ENCODE assay signal across 10 cellular contexts in genomic region chr3:148366743-148367410, GRCh38.
A peak's percentile ranks its signal among the peaks of the same experiment; 100 is the strongest.
DNase-seq lines count a peak whose midpoint lies in the region; ATAC-seq and TF ChIP-seq lines count a peak whose summit lies in the region.
"Had no signal": no experiment of that assay in that cellular context is flagged by ENCODE, and none has a peak within 500 bp of the region (broad histone marks: within the 10 kb centered on the region; RNA-seq: fewer than 3 reads in every experiment).

No MANE protein-coding gene starts in this region.

- CTCF ChIA-PET in GM10248 (lab: Yijun Ruan, JAX) = interaction anchor here (1.2 kb wide), 1 partner anchor 58 kb away, joined by 4 read pairs; no protein-coding TSS in a partner anchor

- TF ChIP-seq EP300 in gastroesophageal sphincter (IDR thresholded peaks at IDR 0.05) = no peak

- no peak for ATAC-seq in gastroesophageal sphincter

- DNase-seq in NCI-H1092 treated with DMSO at 0.1 percent for 48 hours (lab: John Stamatoyannopoulos, UW) (peak; percentile 1), NCI-H1092 (lab: John Stamatoyannopoulos, UW) (no peak), M059J (ENCODE audit: low read depth) (peak; percentile 17), adipocyte (ENCODE audit: low read depth) (peak; percentile 66), retina (peak; percentile 10), GM10248 (ENCODE audit: extremely low spot score) (no peak), NCI-H446 (lab: John Stamatoyannopoulos, UW) (no peak)
- DNase-seq: activated naive CD8-positive, alpha-beta T cell treated with anti-CD3 and anti-CD28 coated beads for 36 hours; stimulated activated CD4-positive, alpha-beta T cell treated with anti-CD3 and anti-CD28 coated beads, Interleukin-4, amount 100 ng/mL, for 1 hour had no signal

- 62 to 79% methylated on average over 7 of the region's 7 CpGs for WGBS in gastroesophageal sphincter (ENCODE audit: low coverage in 1 of 2), 2 donors

- no peaks in the 10 kb centered on the region for H3K36me3 ChIP-seq in adipocyte (ENCODE audit: control insufficient read depth, insufficient read depth, low read length, severe bottlenecking)
- H3K36me3 ChIP-seq in gastroesophageal sphincter = no peaks in the 10 kb centered on the region

- peaks cover 4% of the 10 kb centered on the region for H3K9me3 ChIP-seq in adipocyte (ENCODE audit: control insufficient read depth, low read length)
- no peaks in the 10 kb centered on the region for H3K9me3 ChIP-seq in gastroesophageal sphincter

- no peaks in the 10 kb centered on the region for H3K27me3 ChIP-seq in adipocyte (replicated peaks; ENCODE audit: control insufficient read depth, insufficient read depth, low read length)
- no peaks in the 10 kb centered on the region for H3K27me3 ChIP-seq in gastroesophageal sphincter

- no peak overlapping the region for H3K27ac ChIP-seq in gastroesophageal sphincter

- POLR2A ChIA-PET in GM10248 (lab: Yijun Ruan, JAX) = no interaction called here

- no peak for TF ChIP-seq POLR2A in gastroesophageal sphincter (IDR thresholded peaks at IDR 0.05)

- H3K9ac ChIP-seq in adipocyte (ENCODE audit: low read length) = no peak overlapping the region

- peaks cover 11% of the 10 kb centered on the region for H3K4me1 ChIP-seq in adipocyte (ENCODE audit: control insufficient read depth, insufficient read depth, low read length)
- no peaks in the 10 kb centered on the region for H3K4me1 ChIP-seq in gastroesophageal sphincter

- no peak for TF ChIP-seq CTCF in GM10248 (IDR thresholded peaks at IDR 0.05; ENCODE audit: control extremely low read depth, extremely low read depth, low read depth, missing control alignments)
- no peak for TF ChIP-seq CTCF in gastroesophageal sphincter (IDR thresholded peaks at IDR 0.05)

- no peak overlapping the region for H3K4me3 ChIP-seq in adipocyte (ENCODE audit: low read length)
- H3K4me3 ChIP-seq in gastroesophageal sphincter = no peak overlapping the region

Comparison
In these comparisons a context has a peak if more than half of its experiments do, and no peak if none do; other contexts are left out.
1. DNase-seq: peak in NCI-H1092 treated with DMSO at 0.1 percent for 48 hours (single experiment), M059J (single experiment), adipocyte (single experiment) and retina (single experiment); none in NCI-H1092 (single experiment), GM10248 (single experiment) and NCI-H446 (0 of 2).